ENCODE assay signal across 2 cellular contexts in the genomic region with DNA sequence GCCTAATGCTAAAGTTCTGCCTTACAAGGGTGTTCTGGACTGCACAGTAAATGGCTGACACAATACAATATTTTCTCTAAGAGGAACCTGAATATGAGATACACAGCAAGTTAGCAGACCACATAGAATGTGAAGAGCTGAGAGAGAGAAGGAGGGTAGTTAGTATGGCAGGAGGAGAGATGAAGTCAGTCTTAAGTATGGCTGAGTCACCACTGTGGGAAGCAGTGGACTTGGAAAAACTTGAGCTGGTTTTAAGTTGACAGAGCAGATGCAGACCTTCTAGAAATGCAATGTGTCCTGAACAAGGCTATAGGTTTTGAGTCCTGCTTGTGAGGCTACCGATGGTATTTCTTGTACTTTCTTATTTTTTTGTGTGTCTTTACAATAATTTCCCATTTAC.
TF ChIP-seq lines count a peak whose summit lies in the region.

No MANE protein-coding gene starts in this region.

TF ChIP-seq in IMR-90, 13 proteins besides CTCF, POLR2A, EP300 and RAD21:
- TF ChIP-seq FOS (IDR thresholded peaks at IDR 0.05; ENCODE audit: low read depth, low read length) (no peak), MXI1 (IDR thresholded peaks at IDR 0.05; ENCODE audit: borderline replicate concordance, low read depth, low read length) (no peak), MAZ (IDR thresholded peaks at IDR 0.05; ENCODE audit: borderline replicate concordance, low read depth, low read length) (no peak), RCOR1 (IDR thresholded peaks at IDR 0.05; ENCODE audit: insufficient replicate concordance, low read length) (no peak), USF2 (IDR thresholded peaks at IDR 0.05; ENCODE audit: low read depth, low read length) (no peak), MAFK (IDR thresholded peaks at IDR 0.05; ENCODE audit: low read depth, low read length) (no peak), CEBPB (IDR thresholded peaks at IDR 0.05; ENCODE audit: low read depth, low read length) (no peak)

TF ChIP-seq in K562, 482 proteins besides CTCF, POLR2A, EP300 and RAD21:
- TF ChIP-seq NFYB (IDR thresholded peaks at IDR 0.05; ENCODE audit: extremely low read depth, insufficient read length) (no peak), SMARCA5 (IDR thresholded peaks at IDR 0.05) (no peak), TGIF2 (CRISPR knock-in tag; IDR thresholded peaks at IDR 0.05) (no peak), ZKSCAN8 (CRISPR knock-in tag; IDR thresholded peaks at IDR 0.05) (no peak), FIP1L1 (IDR thresholded peaks at IDR 0.05; ENCODE audit: low read depth, low read length, poor library complexity, severe bottlenecking) (no peak), ZBTB9 (CRISPR knock-in tag; IDR thresholded peaks at IDR 0.05) (no peak), KDM4B (IDR thresholded peaks at IDR 0.05; ENCODE audit: borderline replicate concordance in 2 of 2, low read depth in 1 of 2) (no peak), MTA1 (IDR thresholded peaks at IDR 0.05; ENCODE audit: borderline replicate concordance) (no peak), ELF1 (tag; IDR thresholded peaks at IDR 0.05) (no peak), TCF3 (CRISPR knock-in tag; IDR thresholded peaks at IDR 0.05) (no peak), ZNF668 (CRISPR knock-in tag; IDR thresholded peaks at IDR 0.05) (no peak), MYNN (IDR thresholded peaks at IDR 0.05) (no peak), MYNN (CRISPR knock-in tag; IDR thresholded peaks at IDR 0.05) (no peak), KDM2B (CRISPR knock-in tag; IDR thresholded peaks at IDR 0.05) (no peak), MTF1 (CRISPR knock-in tag; IDR thresholded peaks at IDR 0.05; ENCODE audit: borderline replicate concordance) (no peak), ARID1B (IDR thresholded peaks at IDR 0.05) (no peak), ELF2 (CRISPR knock-in tag; IDR thresholded peaks at IDR 0.05) (no peak), ZNF143 (CRISPR knock-in tag; IDR thresholded peaks at IDR 0.05) (no peak)
- TF ChIP-seq, protein P1, sequence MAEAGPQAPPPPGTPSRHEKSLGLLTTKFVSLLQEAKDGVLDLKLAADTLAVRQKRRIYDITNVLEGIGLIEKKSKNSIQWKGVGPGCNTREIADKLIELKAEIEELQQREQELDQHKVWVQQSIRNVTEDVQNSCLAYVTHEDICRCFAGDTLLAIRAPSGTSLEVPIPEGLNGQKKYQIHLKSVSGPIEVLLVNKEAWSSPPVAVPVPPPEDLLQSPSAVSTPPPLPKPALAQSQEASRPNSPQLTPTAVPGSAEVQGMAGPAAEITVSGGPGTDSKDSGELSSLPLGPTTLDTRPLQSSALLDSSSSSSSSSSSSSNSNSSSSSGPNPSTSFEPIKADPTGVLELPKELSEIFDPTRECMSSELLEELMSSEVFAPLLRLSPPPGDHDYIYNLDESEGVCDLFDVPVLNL (CRISPR knock-in tag; IDR thresholded peaks at IDR 0.05; ENCODE audit: low read depth), result no peak
